ENCODE assay signal across 11 cellular contexts in the genomic region with DNA sequence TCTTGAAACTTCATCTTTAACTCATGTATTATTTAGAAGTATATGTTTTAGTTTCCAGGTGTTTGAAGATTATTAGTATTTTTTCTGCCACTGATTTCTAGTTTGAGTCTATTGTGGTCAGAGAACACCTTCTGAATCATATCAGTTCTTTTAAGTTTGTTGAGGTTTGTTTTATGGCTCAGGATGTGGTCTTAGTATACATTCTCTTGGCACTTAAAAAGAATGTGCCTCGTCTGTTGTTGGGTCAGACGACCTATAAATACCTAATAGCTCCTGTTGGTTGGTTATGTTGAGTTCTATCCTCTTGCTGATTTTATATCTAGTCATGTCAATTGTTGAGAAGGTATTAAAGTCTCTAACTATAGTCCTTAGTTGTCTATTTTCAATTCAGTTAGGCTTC. TPM values are rescaled to one million over a fixed set of nuclear protein-coding genes. Genes with fewer than 3 reads are reported as not detected.
DNase-seq lines count a peak whose midpoint lies in the region; ATAC-seq and TF ChIP-seq lines count a peak whose summit lies in the region.
"Had no signal": no experiment of that assay in that cellular context is flagged by ENCODE, and none has a peak within 500 bp of the region (broad histone marks: within the 10 kb centered on the region; RNA-seq: fewer than 3 reads in every experiment).

No MANE protein-coding gene starts in this region.

- H2AFZ ChIP-seq in PC-9, result no peak overlapping the region

- H3K9me3 ChIP-seq in PC-9 (ENCODE audit: insufficient read depth, low read depth), result no peaks in the 10 kb centered on the region

- no peak overlapping the region for H3K27ac ChIP-seq in foreskin keratinocyte
- no peak overlapping the region for H3K27ac ChIP-seq in PC-9

- no TSS peak for BruUV-seq in PC-9 (replicated peaks; lab: Mats Ljungman, UMichigan)

- POLR2A ChIA-PET in PC-9 (lab: Charles Lee; ENCODE audit: unreplicated experiment), result no interaction called here

- H3K79me2 ChIP-seq in PC-9 (ENCODE audit: low read depth), result no peaks in the 10 kb centered on the region

- no peaks in the 10 kb centered on the region for H3K36me3 ChIP-seq in PC-9 (ENCODE audit: low read depth)

- TF ChIP-seq CTCF in foreskin keratinocyte (conservative IDR thresholded peaks at IDR 0.05), result no peak
- TF ChIP-seq CTCF in PC-9 (conservative IDR thresholded peaks at IDR 0.05), result no peak

- intact Hi-C loops in PC-9 (cut with micrococcal nuclease; ENCODE audit: unreplicated experiment), result no loop called here

- H3K9me2 ChIP-seq in PC-9 (ENCODE audit: insufficient read depth), result no peaks in the 10 kb centered on the region

- H3K4me2 ChIP-seq in PC-9, result no peak overlapping the region

- no peaks in the 10 kb centered on the region for H4K20me1 ChIP-seq in PC-9 (ENCODE audit: insufficient read depth)

- no peaks in the 10 kb centered on the region for H3F3A ChIP-seq in PC-9 (ENCODE audit: insufficient read depth, low read depth)

- CTCF ChIA-PET in PC-9 (lab: Charles Lee), result no interaction called here

- ATAC-seq in GM19023 (IDR thresholded peaks at IDR 0.05; ENCODE audit: unreplicated experiment), result peak; percentile 84
- ATAC-seq in GM21786 (IDR thresholded peaks at IDR 0.05; ENCODE audit: unreplicated experiment), result peak; percentile 66
- peak; percentile 96 for ATAC-seq in HG03378 (IDR thresholded peaks at IDR 0.05; ENCODE audit: unreplicated experiment)
- ATAC-seq in foreskin keratinocyte, result peak; percentile 84
- ATAC-seq: K562 had no signal

- H3K27me3 ChIP-seq in foreskin keratinocyte (peaks cover 59% of the 10 kb centered on the region), PC-9 (ENCODE audit: insufficient read depth, low read depth) (no peaks in the 10 kb centered on the region)

- peak; percentile 70 to 82 for DNase-seq in foreskin keratinocyte
- no peak for DNase-seq in amniotic stem cell (lab: John Stamatoyannopoulos, UW)
- no peak for DNase-seq in GM03348 (ENCODE audit: low spot score)
- no peak for DNase-seq in NCI-H187 treated with DMSO at 0.1 percent for 48 hours (lab: John Stamatoyannopoulos, UW)
- DNase-seq in PC-9, result no peak

- H3K4me1 ChIP-seq in foreskin keratinocyte (peaks cover 10% of the 10 kb centered on the region), PC-9 (replicated peaks; ENCODE audit: insufficient read depth) (no peaks in the 10 kb centered on the region)

- no peak overlapping the region for H3K4me3 ChIP-seq in PC-9
- H3K4me3 ChIP-seq: K562 had no signal

RNA-seq across cellular contexts. Expression of a gene that starts 15.9 kb away (rescaled TPM):
- 0.11 TPM in 1 of 2 replicates, not detected in the other for total RNA-seq in foreskin keratinocyte
- polyA plus RNA-seq in foreskin keratinocyte, result 0.03 TPM in 1 of 2 replicates, not detected in the other
- total RNA-seq in PC-9 (2021), result not detected in 2 replicates
- total RNA-seq: epithelial cell of proximal tubule, K562 had no signal
- polyA plus RNA-seq: K562 had no signal

RNA-seq across cellular contexts. Expression of a gene that starts 21.1 kb away (rescaled TPM):
- total RNA-seq in foreskin keratinocyte (13.9 and 14.6 TPM in 2 replicates), PC-9 (2021) (14.3 and 15.6 TPM in 2 replicates)
- polyA plus RNA-seq in foreskin keratinocyte, result 2.0 and 2.1 TPM in 2 replicates

RNA-seq across cellular contexts. Expression of a gene that starts 44.0 kb away (rescaled TPM):
- 0.58 and 0.60 TPM in 2 replicates for total RNA-seq in foreskin keratinocyte
- polyA plus RNA-seq in foreskin keratinocyte, result 0.12 TPM in 2 replicates
- 0.48 and 1.2 TPM in 2 replicates for total RNA-seq in PC-9 (2021)
- total RNA-seq: K562; natural killer cell treated with Interleukin-12 subunit alpha and Interleukin-12 subunit beta and Interleukin-15 and Interleukin-18, amount 100 ng/mL, for 72 hours had no signal
- polyA plus RNA-seq: K562 had no signal

Comparison
In these comparisons a context has a peak if more than half of its experiments do, and no peak if none do; other contexts are left out.
1. DNase-seq: peak in foreskin keratinocyte (2 of 2); none in amniotic stem cell (single experiment), GM03348 (single experiment), NCI-H187 treated with DMSO at 0.1 percent for 48 hours (single experiment) and PC-9 (0 of 2).
2. Peak in every context shown above with its lines, with median percentiles within 50 percentile points of each other: ATAC-seq.